16 cellular contexts compared by ENCODE assay signal in genomic region chr14:92578511-92578910, GRCh38.
DNase-seq lines count a peak whose midpoint lies in the region; ATAC-seq and TF ChIP-seq lines count a peak whose summit lies in the region.
"Had no signal": no experiment of that assay in that cellular context is flagged by ENCODE, and none has a peak within 500 bp of the region (broad histone marks: within the 10 kb centered on the region; RNA-seq: fewer than 3 reads in every experiment).

No MANE protein-coding gene starts in this region.

- H3K27me3 Mint-ChIP-seq in activated naive CD8-positive, alpha-beta T cell treated with anti-CD3 and anti-CD28 coated beads, Interleukin-2, amount 10 ng/mL, durations not matched to agents 7 days and 5 days, result no peaks in the 10 kb centered on the region
- no peaks in the 10 kb centered on the region for H3K27me3 Mint-ChIP-seq in progenitor cell of endocrine pancreas

- DNase-seq in AG08395 (ENCODE audit: low spot score) (peak; percentile 27), ELR (ENCODE audit: low read depth) (peak; percentile 61), foreskin melanocyte (peak; percentile 28), progenitor cell of endocrine pancreas (ENCODE audit: low spot score, unreplicated experiment) (no peak), NCI-H69 (lab: John Stamatoyannopoulos, UW) (no peak)
- no peak for DNase-seq in activated naive CD8-positive, alpha-beta T cell treated with anti-CD3 and anti-CD28 coated beads, Interleukin-2, amount 10 ng/mL, durations not matched to agents 7 days and 5 days
- DNase-seq: activated CD8-positive, alpha-beta memory T cell treated with anti-CD3 and anti-CD28 coated beads, Interleukin-2, amount 50 U/mL, for 4 hours; BE2C; dermis blood vessel endothelial cell; DMS79; esophagus squamous epithelium; Kasumi-1; NCI-H1694; PC-9 had no signal

- TF ChIP-seq CTCF in progenitor cell of endocrine pancreas (IDR thresholded peaks at IDR 0.05; ENCODE audit: unreplicated experiment), result no peak

- H3K27ac Mint-ChIP-seq in activated naive CD8-positive, alpha-beta T cell treated with anti-CD3 and anti-CD28 coated beads, Interleukin-2, amount 10 ng/mL, durations not matched to agents 7 days and 5 days, result peak overlapping the region; percentile 2
- no peak overlapping the region for H3K27ac Mint-ChIP-seq in progenitor cell of endocrine pancreas

- peaks cover 58% of the 10 kb centered on the region for H3K36me3 Mint-ChIP-seq in activated naive CD8-positive, alpha-beta T cell treated with anti-CD3 and anti-CD28 coated beads, Interleukin-2, amount 10 ng/mL, durations not matched to agents 7 days and 5 days
- peaks cover 1% of the 10 kb centered on the region for H3K36me3 Mint-ChIP-seq in progenitor cell of endocrine pancreas (ENCODE audit: insufficient read depth)

- no peak overlapping the region for H3K4me3 Mint-ChIP-seq in activated naive CD8-positive, alpha-beta T cell treated with anti-CD3 and anti-CD28 coated beads, Interleukin-2, amount 10 ng/mL, durations not matched to agents 7 days and 5 days
- H3K4me3 Mint-ChIP-seq in progenitor cell of endocrine pancreas (ENCODE audit: low read depth), result no peak overlapping the region

- peaks cover 67% of the 10 kb centered on the region for H3K4me1 Mint-ChIP-seq in activated naive CD8-positive, alpha-beta T cell treated with anti-CD3 and anti-CD28 coated beads, Interleukin-2, amount 10 ng/mL, durations not matched to agents 7 days and 5 days
- H3K4me1 Mint-ChIP-seq in progenitor cell of endocrine pancreas (ENCODE audit: low read depth), result no peaks in the 10 kb centered on the region

- POLR2A ChIA-PET in activated naive CD8-positive, alpha-beta T cell treated with anti-CD3 and anti-CD28 coated beads, Interleukin-2, amount 10 ng/mL, durations not matched to agents 7 days and 5 days (lab: Charles Lee), result interaction anchor here (0.6 to 1.2 kb wide), 2 partner anchors 99 to 1193 kb away, joined by 3 read pairs; no protein-coding TSS in a partner anchor

- ATAC-seq in activated naive CD8-positive, alpha-beta T cell treated with anti-CD3 and anti-CD28 coated beads, Interleukin-2, amount 10 ng/mL, durations not matched to agents 7 days and 5 days (ENCODE audit: low read depth), result no peak
- no peak for ATAC-seq in GM18868 (IDR thresholded peaks at IDR 0.05; ENCODE audit: unreplicated experiment)
- ATAC-seq in HG03521 (IDR thresholded peaks at IDR 0.05; ENCODE audit: unreplicated experiment), result no peak

- peaks cover 2% of the 10 kb centered on the region for H3K9me3 Mint-ChIP-seq in activated naive CD8-positive, alpha-beta T cell treated with anti-CD3 and anti-CD28 coated beads, Interleukin-2, amount 10 ng/mL, durations not matched to agents 7 days and 5 days
- peaks cover 2% of the 10 kb centered on the region for H3K9me3 Mint-ChIP-seq in progenitor cell of endocrine pancreas (ENCODE audit: low read depth)

Comparison
In these comparisons a context has a peak if more than half of its experiments do, and no peak if none do; other contexts are left out.
1. DNase-seq: peak in AG08395 (single experiment), ELR (single experiment) and foreskin melanocyte (single experiment); none in activated naive CD8-positive, alpha-beta T cell treated with anti-CD3 and anti-CD28 coated beads, Interleukin-2, amount 10 ng/mL, durations not matched to agents 7 days and 5 days (single experiment), progenitor cell of endocrine pancreas (single experiment) and NCI-H69 (single experiment).